17 cellular contexts compared by ENCODE assay signal in genomic region chr9:93286252-93287188, GRCh38.
DNase-seq lines count a peak whose midpoint lies in the region; ATAC-seq and TF ChIP-seq lines count a peak whose summit lies in the region.
"Had no signal": no experiment of that assay in that cellular context is flagged by ENCODE, and none has a peak within 500 bp of the region (broad histone marks: within the 10 kb centered on the region; RNA-seq: fewer than 3 reads in every experiment).

No MANE protein-coding gene starts in this region.

- H4K20me1 ChIP-seq in MM.1S (ENCODE audit: insufficient read depth, low read length) = no peaks in the 10 kb centered on the region

- intact Hi-C loops in left lung (cut with DNase I) = no loop called here

- H3K9me2 ChIP-seq in MM.1S (replicated peaks; ENCODE audit: insufficient read depth, low read length) = no peaks in the 10 kb centered on the region

- H3K4me1 ChIP-seq in MM.1S (ENCODE audit: low read length) = peaks cover 31% of the 10 kb centered on the region
- no peaks in the 10 kb centered on the region for H3K4me1 ChIP-seq in left lung

- TF ChIP-seq CTCF in MM.1S (IDR thresholded peaks at IDR 0.05; ENCODE audit: low read length) (no peak), left lung (IDR thresholded peaks at IDR 0.05) (no peak)

- H3K4me2 ChIP-seq in MM.1S (ENCODE audit: low read depth, low read length) = peak overlapping the region; percentile 60

- peak overlapping the region; percentile 35 for H2AFZ ChIP-seq in MM.1S (ENCODE audit: low read length)

- ATAC-seq in HG02981 (IDR thresholded peaks at IDR 0.05; ENCODE audit: unreplicated experiment) = no peak
- no peak for ATAC-seq in left lung

- H3K79me2 ChIP-seq in MM.1S (ENCODE audit: low read length) = no peaks in the 10 kb centered on the region

- H3K9ac ChIP-seq in MM.1S (ENCODE audit: low read length) = peak overlapping the region; percentile 38

- H3K4me3 ChIP-seq in MM.1S (ENCODE audit: low read length) (peak overlapping the region; percentile 16), left lung (no peak overlapping the region)

- H3K27ac ChIP-seq in MM.1S (ENCODE audit: low read length) = peak overlapping the region; percentile 89
- no peak overlapping the region for H3K27ac ChIP-seq in left lung

- DNase-seq in DMS153 treated with DMSO at 0.1 percent for 48 hours (lab: John Stamatoyannopoulos, UW; ENCODE audit: unreplicated experiment) (peak; percentile 29), MM.1S (peak; percentile 95), NCI-H526 (lab: John Stamatoyannopoulos, UW) (peak; percentile 85 to 94), kidney tubule cell (ENCODE audit: low spot score) (peak; percentile 26), AG08395 (ENCODE audit: low spot score) (no peak), HUDEP-2 (lab: John Stamatoyannopoulos, UW; ENCODE audit: unreplicated experiment in 76 of 76) (no peak), left lung (no peak)
- DNase-seq: activated gamma-delta T cell treated with Interleukin-2 at 50 U/mL for 16 hours; DMS 273 treated with DMSO at 0.1 percent for 48 hours; endodermal cell; hippocampal formation; NCI-H1092; SHP77 treated with DMSO at 0.1 percent for 48 hours; stimulated activated CD4-positive, alpha-beta T cell treated with anti-CD3 and anti-CD28 coated beads, Interleukin-2, amount 100 ng/mL, for 24 hours; substantia nigra; T1000 had no signal

- H3K9me3 ChIP-seq in MM.1S (replicated peaks; ENCODE audit: insufficient read depth, low read length) (no peaks in the 10 kb centered on the region), left lung (no peaks in the 10 kb centered on the region)

- H3K36me3 ChIP-seq in MM.1S (replicated peaks; ENCODE audit: insufficient read depth, low read length) (no peaks in the 10 kb centered on the region), left lung (no peaks in the 10 kb centered on the region)

- H3K27me3 ChIP-seq in MM.1S (replicated peaks; ENCODE audit: insufficient read depth, low read length) (no peaks in the 10 kb centered on the region), left lung (peaks cover 0 to 34% of the 10 kb centered on the region in 2 donors)

- H3F3A ChIP-seq in MM.1S (ENCODE audit: insufficient read depth, low read length) = peaks cover 29% of the 10 kb centered on the region

Comparison
In these comparisons a context has a peak if more than half of its experiments do, and no peak if none do; other contexts are left out.
1. DNase-seq: peak in DMS153 treated with DMSO at 0.1 percent for 48 hours (single experiment), MM.1S (single experiment), NCI-H526 (2 of 2) and kidney tubule cell (single experiment); none in AG08395 (single experiment), HUDEP-2 (0 of 76) and left lung (0 of 2).